ENCODE assay signal across 1 cellular context in the genomic region with DNA sequence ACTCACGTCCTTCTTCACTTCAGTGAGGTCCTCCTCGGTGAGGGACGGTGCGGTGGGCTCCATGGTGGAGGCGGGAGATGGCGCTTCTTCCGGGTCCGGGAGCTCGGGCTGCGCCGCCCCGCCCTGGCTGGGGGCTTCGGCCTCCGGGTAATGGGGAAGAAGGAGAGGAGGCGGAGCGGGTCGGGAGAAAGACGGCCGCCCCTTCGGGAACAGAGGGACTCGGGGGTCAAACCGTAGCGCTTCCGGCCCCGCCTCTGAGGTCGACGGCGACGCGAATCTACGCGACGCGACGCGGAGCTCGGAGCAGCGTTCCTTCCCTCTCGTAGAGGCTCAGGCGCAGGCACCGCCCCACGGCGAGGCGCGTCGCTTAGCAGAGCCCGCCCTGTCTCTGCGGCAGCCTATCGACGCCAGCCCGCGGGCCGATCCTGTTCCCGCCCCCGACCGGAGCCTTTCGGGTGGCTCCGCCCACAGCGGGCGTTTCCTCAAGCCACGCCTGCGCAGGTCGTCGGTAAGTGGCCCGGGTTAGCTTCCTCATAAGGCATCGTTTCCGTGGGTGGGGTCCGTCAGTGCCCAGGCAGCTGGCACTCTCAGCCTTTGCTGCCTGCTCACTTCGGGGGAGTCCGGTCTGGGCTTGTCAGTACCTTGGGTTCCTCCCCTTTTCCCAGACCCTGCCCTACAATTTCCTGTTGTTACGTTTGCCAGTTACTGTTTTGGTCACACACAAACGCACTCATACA.
TF ChIP-seq lines count a peak whose summit lies in the region.

Gene BCL10 (minus strand): TSS at position 343 of the 737 bp plus-strand sequence. CDS start 280 bp downstream, at position 63.

TF ChIP-seq in HepG2, 621 proteins besides CTCF, POLR2A, EP300 and RAD21 (continued from another document and continues in another):
- TF ChIP-seq, protein P1, sequence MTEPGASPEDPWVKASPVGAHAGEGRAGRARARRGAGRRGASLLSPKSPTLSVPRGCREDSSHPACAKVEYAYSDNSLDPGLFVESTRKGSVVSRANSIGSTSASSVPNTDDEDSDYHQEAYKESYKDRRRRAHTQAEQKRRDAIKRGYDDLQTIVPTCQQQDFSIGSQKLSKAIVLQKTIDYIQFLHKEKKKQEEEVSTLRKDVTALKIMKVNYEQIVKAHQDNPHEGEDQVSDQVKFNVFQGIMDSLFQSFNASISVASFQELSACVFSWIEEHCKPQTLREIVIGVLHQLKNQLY (CRISPR knock-in tag; IDR thresholded peaks at IDR 0.05): no peak
- TF ChIP-seq, protein P2, sequence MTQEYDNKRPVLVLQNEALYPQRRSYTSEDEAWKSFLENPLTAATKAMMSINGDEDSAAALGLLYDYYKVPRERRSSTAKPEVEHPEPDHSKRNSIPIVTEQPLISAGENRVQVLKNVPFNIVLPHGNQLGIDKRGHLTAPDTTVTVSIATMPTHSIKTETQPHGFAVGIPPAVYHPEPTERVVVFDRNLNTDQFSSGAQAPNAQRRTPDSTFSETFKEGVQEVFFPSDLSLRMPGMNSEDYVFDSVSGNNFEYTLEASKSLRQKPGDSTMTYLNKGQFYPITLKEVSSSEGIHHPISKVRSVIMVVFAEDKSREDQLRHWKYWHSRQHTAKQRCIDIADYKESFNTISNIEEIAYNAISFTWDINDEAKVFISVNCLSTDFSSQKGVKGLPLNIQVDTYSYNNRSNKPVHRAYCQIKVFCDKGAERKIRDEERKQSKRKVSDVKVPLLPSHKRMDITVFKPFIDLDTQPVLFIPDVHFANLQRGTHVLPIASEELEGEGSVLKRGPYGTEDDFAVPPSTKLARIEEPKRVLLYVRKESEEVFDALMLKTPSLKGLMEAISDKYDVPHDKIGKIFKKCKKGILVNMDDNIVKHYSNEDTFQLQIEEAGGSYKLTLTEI (CRISPR knock-in tag; conservative IDR thresholded peaks at IDR 0.05): no peak
- TF ChIP-seq ZNF430 (CRISPR knock-in tag; IDR thresholded peaks at IDR 0.05) (peak; percentile 77; the same call in 1 of the 2 replicates), HIC2 (CRISPR knock-in tag; IDR thresholded peaks at IDR 0.05; ENCODE audit: low read depth) (peak; percentile 87), ZGPAT (CRISPR knock-in tag; IDR thresholded peaks at IDR 0.05) (peak; percentile 85), NFATC3 (CRISPR knock-in tag; IDR thresholded peaks at IDR 0.05) (no peak), GABPA (IDR thresholded peaks at IDR 0.05; ENCODE audit: low read depth, low read length) (peak; percentile 61), GABPA (CRISPR knock-in tag; IDR thresholded peaks at IDR 0.05; ENCODE audit: low read depth) (peak; percentile 86), ZNF567 (CRISPR knock-in tag; IDR thresholded peaks at IDR 0.05; ENCODE audit: borderline replicate concordance) (no peak), ZFP62 (CRISPR knock-in tag; IDR thresholded peaks at IDR 0.05) (no peak), ZNF777 (CRISPR knock-in tag; IDR thresholded peaks at IDR 0.05) (peak; percentile 95), ZNF292 (CRISPR knock-in tag; IDR thresholded peaks at IDR 0.05; ENCODE audit: borderline replicate concordance, low read depth) (peak; percentile 50; the same call in 1 of the 2 replicates), ERF (CRISPR knock-in tag; IDR thresholded peaks at IDR 0.05) (peak; percentile 88), ZNF720 (CRISPR knock-in tag; IDR thresholded peaks at IDR 0.05) (0 out of 2 replicates have a peak, but pooled peaks have one; percentile 59), ZNF709 (CRISPR knock-in tag; IDR thresholded peaks at IDR 0.05) (0 out of 2 replicates have a peak, but pooled peaks have one; percentile 3), ZNF564 (CRISPR knock-in tag; IDR thresholded peaks at IDR 0.05) (no peak), SETDB1 (CRISPR knock-in tag; IDR thresholded peaks at IDR 0.05; ENCODE audit: borderline replicate concordance) (no peak), TCF12 (IDR thresholded peaks at IDR 0.05) (no peak), TCF12 (CRISPR knock-in tag; IDR thresholded peaks at IDR 0.05) (0 out of 2 replicates have a peak, but pooled peaks have one; percentile 38), ZNF18 (CRISPR knock-in tag; IDR thresholded peaks at IDR 0.05; ENCODE audit: insufficient replicate concordance) (no peak), POGZ (CRISPR knock-in tag; IDR thresholded peaks at IDR 0.05) (peak; percentile 97), USF2 (IDR thresholded peaks at IDR 0.05; ENCODE audit: low read depth, low read length) (no peak), USF2 (CRISPR knock-in tag; IDR thresholded peaks at IDR 0.05; ENCODE audit: borderline replicate concordance) (peak; percentile 91; the same call in 1 of the 2 replicates), ZNF644 (CRISPR knock-in tag; IDR thresholded peaks at IDR 0.05; ENCODE audit: low read depth) (no peak), ZNF878 (CRISPR knock-in tag; IDR thresholded peaks at IDR 0.05) (no peak), DMAP1 (CRISPR knock-in tag; IDR thresholded peaks at IDR 0.05) (peak; percentile 59; the same call in 1 of the 2 replicates), ZNF24 (IDR thresholded peaks at IDR 0.05) (no peak; the same call in 1 of the 2 replicates)
- TF ChIP-seq, protein P3, sequence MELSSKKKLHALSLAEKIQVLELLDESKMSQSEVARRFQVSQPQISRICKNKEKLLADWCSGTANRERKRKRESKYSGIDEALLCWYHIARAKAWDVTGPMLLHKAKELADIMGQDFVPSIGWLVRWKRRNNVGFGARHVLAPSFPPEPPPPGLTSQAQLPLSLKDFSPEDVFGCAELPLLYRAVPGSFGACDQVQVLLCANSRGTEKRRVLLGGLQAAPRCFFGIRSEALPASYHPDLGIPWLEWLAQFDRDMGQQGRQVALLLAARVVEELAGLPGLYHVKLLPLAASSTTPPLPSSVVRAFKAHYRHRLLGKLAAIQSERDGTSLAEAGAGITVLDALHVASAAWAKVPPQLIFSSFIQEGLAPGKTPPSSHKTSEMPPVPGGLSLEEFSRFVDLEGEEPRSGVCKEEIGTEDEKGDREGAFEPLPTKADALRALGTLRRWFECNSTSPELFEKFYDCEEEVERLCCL (CRISPR knock-in tag; IDR thresholded peaks at IDR 0.05; ENCODE audit: borderline replicate concordance): 0 out of 2 replicates have a peak, but pooled peaks have one; percentile 47
- TF ChIP-seq, protein P4, sequence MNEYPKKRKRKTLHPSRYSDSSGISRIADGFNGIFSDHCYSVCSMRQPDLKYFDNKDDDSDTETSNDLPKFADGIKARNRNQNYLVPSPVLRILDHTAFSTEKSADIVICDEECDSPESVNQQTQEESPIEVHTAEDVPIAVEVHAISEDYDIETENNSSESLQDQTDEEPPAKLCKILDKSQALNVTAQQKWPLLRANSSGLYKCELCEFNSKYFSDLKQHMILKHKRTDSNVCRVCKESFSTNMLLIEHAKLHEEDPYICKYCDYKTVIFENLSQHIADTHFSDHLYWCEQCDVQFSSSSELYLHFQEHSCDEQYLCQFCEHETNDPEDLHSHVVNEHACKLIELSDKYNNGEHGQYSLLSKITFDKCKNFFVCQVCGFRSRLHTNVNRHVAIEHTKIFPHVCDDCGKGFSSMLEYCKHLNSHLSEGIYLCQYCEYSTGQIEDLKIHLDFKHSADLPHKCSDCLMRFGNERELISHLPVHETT (CRISPR knock-in tag; conservative IDR thresholded peaks at IDR 0.05): peak; percentile 80
- TF ChIP-seq, protein P5, sequence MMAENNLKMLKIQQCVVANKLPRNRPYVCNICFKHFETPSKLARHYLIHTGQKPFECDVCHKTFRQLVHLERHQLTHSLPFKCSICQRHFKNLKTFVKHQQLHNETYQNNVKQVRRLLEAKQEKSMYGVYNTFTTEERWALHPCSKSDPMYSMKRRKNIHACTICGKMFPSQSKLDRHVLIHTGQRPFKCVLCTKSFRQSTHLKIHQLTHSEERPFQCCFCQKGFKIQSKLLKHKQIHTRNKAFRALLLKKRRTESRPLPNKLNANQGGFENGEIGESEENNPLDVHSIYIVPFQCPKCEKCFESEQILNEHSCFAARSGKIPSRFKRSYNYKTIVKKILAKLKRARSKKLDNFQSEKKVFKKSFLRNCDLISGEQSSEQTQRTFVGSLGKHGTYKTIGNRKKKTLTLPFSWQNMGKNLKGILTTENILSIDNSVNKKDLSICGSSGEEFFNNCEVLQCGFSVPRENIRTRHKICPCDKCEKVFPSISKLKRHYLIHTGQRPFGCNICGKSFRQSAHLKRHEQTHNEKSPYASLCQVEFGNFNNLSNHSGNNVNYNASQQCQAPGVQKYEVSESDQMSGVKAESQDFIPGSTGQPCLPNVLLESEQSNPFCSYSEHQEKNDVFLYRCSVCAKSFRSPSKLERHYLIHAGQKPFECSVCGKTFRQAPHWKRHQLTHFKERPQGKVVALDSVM (CRISPR knock-in tag; IDR thresholded peaks at IDR 0.05): no peak
- TF ChIP-seq, protein P6, sequence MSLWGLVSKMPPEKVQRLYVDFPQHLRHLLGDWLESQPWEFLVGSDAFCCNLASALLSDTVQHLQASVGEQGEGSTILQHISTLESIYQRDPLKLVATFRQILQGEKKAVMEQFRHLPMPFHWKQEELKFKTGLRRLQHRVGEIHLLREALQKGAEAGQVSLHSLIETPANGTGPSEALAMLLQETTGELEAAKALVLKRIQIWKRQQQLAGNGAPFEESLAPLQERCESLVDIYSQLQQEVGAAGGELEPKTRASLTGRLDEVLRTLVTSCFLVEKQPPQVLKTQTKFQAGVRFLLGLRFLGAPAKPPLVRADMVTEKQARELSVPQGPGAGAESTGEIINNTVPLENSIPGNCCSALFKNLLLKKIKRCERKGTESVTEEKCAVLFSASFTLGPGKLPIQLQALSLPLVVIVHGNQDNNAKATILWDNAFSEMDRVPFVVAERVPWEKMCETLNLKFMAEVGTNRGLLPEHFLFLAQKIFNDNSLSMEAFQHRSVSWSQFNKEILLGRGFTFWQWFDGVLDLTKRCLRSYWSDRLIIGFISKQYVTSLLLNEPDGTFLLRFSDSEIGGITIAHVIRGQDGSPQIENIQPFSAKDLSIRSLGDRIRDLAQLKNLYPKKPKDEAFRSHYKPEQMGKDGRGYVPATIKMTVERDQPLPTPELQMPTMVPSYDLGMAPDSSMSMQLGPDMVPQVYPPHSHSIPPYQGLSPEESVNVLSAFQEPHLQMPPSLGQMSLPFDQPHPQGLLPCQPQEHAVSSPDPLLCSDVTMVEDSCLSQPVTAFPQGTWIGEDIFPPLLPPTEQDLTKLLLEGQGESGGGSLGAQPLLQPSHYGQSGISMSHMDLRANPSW (CRISPR knock-in tag; IDR thresholded peaks at IDR 0.05; ENCODE audit: borderline replicate concordance): peak; percentile 70; the same call in 1 of the 2 replicates
- TF ChIP-seq, protein P7, sequence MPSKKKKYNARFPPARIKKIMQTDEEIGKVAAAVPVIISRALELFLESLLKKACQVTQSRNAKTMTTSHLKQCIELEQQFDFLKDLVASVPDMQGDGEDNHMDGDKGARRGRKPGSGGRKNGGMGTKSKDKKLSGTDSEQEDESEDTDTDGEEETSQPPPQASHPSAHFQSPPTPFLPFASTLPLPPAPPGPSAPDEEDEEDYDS (CRISPR knock-in tag; IDR thresholded peaks at IDR 0.05): peak; percentile 93
- TF ChIP-seq, protein P8, sequence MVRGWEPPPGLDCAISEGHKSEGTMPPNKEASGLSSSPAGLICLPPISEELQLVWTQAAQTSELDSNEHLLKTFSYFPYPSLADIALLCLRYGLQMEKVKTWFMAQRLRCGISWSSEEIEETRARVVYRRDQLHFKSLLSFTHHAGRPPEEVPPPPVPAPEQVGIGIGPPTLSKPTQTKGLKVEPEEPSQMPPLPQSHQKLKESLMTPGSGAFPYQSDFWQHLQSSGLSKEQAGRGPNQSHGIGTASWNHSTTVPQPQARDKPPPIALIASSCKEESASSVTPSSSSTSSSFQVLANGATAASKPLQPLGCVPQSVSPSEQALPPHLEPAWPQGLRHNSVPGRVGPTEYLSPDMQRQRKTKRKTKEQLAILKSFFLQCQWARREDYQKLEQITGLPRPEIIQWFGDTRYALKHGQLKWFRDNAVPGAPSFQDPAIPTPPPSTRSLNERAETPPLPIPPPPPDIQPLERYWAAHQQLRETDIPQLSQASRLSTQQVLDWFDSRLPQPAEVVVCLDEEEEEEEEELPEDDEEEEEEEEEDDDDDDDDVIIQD (CRISPR knock-in tag; IDR thresholded peaks at IDR 0.05; ENCODE audit: low read depth): peak; percentile 85
